In the genomic region with DNA sequence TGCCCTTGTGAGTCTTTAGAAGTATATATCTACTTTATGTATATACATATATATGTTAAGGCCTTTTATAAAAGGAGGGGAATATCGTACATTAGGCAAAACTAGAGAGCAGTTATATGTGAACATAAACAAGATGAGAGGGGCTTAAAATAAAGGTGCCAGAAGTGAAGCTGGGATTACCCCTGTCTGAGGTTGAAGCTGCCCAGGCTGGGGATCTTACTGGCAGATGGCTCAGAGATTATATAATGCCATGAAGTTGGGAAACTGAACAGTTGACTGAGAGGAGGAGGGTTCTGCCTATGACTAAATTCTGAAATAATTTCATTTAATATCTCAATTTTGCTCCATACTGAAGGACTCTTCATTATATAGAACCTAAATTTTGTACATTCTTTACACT, we compare ENCODE assay signal across 21 cellular contexts.
"Had no signal": no experiment of that assay in that cellular context is flagged by ENCODE, and none has a peak within 500 bp of the region (broad histone marks: within the 10 kb centered on the region; RNA-seq: fewer than 3 reads in every experiment).

No MANE protein-coding gene starts in this region.

- H3K27ac ChIP-seq: KMS-11, SJSA1, SK-N-MC had no signal

- H3K27me3 ChIP-seq: SJSA1 had no signal

- H3K4me3 ChIP-seq: K562, SJSA1, SK-N-MC had no signal

- DNase-seq: IMR-90, Kasumi-1, MM.1S, NCI-H1092 treated with DMSO at 0.1 percent for 48 hours, NCI-H1436 treated with DMSO at 0.1 percent for 48 hours, NCI-H1694, NCI-H187 treated with DMSO at 0.1 percent for 48 hours, NCI-H2029 treated with DMSO at 0.1 percent for 48 hours, NCI-H2171 treated with DMSO at 0.1 percent for 48 hours, NCI-H345, NCI-H446 treated with DMSO at 0.1 percent for 48 hours, NCI-H510A treated with DMSO at 0.1 percent for 48 hours, NCI-H526, Right ventricle myocardium superior, RPMI8226, SIG-M5 had no signal

- H3K9me3 ChIP-seq: SJSA1 had no signal

- ATAC-seq: HepG2, K562 had no signal
